Comparison of ENCODE assay signal across 17 cellular contexts in the genomic region with DNA sequence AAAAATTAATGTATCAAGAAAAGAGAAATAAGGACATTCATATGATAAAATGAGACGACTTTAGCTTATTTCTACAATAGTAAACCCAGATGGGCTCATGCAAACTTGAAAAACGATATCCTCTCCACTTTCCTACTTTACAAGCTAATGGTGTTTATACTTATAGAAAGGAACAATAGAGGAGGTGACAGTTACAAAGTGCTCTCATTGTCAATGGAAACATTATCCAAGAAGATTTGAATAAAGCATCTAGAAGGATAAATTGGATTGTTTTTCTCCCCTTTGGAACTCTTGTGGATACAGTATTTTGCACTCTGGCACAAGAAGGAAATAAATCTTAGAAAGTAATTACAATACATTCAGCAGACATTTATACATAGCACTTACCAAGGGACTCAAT.
"Had no signal": no experiment of that assay in that cellular context is flagged by ENCODE, and none has a peak within 500 bp of the region (broad histone marks: within the 10 kb centered on the region; RNA-seq: fewer than 3 reads in every experiment).

No MANE protein-coding gene starts in this region.

- DNase-seq: activated CD4-positive, alpha-beta memory T cell treated with anti-CD3 and anti-CD28 coated beads, Interleukin-2, amount 10 ng/mL, durations not matched to agents 7 days and 5 days; activated CD4-positive, alpha-beta T cell treated with anti-CD3 and anti-CD28 coated beads, Interleukin-2, amount 10 ng/mL, durations not matched to agents 24 days and 14 days; activated gamma-delta T cell; activated naive CD4-positive, alpha-beta T cell treated with anti-CD3 and anti-CD28 coated beads, Interleukin-2, amount 50 U/mL, for 16 hours; activated naive CD8-positive, alpha-beta T cell treated with anti-CD3 and anti-CD28 coated beads, Interleukin-2, amount 50 U/mL, for 24 hours; cerebellar nuclear complex; glutamatergic neuron; immature natural killer cell; lower lobe of right lung; mesendoderm; mucosa of descending colon; nephron progenitor cell; pancreas; right cardiac atrium; stimulated activated CD4-positive, alpha-beta T cell treated with anti-CD3 and anti-CD28 coated beads, Interleukin-4, amount 100 ng/mL, for 4 hours; stimulated activated naive CD8-positive, alpha-beta T cell treated with anti-CD3 and anti-CD28 coated beads, Interleukin-15, Interleukin-2, amounts not matched to agents 100 U/mL and 50 U/mL, for 24 hours; upper lobe of left lung had no signal
